Comparison of ENCODE assay signal across 20 cellular contexts in the genomic region with DNA sequence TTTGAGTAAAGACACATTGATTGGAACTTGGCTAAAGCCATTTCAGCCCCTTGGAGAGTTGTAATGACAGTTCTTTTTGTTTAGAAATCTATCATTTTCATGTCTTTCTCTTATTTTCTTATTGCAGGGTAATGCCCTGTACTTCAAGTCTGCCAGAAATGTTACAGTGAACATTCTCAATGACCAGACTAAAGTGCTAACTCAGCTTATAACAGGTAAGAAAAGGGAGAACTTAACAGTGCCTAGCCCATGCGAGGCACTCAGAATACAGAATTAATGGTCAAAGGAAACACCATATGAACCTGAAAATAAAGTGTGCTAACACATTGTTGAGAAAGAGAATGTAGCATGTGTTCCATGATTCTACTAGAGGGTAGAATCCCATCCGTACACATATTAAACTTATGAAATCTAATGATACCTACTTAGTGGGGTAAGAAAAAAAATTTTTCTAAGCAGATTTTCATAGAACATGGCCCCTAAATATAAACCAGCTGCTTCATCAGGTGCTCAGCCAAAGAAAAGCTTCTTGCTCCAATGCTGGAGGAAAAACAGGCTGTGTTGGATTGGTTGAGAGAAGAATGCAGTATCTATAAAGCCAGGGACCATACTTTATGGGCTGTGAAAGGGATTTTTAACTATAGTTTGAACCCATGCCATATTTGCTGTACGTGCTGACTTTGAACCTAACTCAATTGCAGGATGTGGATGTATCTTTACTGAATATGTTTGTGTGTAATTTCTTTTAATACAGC.
"Had no signal": no experiment of that assay in that cellular context is flagged by ENCODE, and none has a peak within 500 bp of the region (broad histone marks: within the 10 kb centered on the region; RNA-seq: fewer than 3 reads in every experiment).

No MANE protein-coding gene starts in this region.

- H3K36me3 ChIP-seq: breast epithelium, neural progenitor cell, thoracic aorta, upper lobe of left lung had no signal

- ATAC-seq: activated T-cell treated with anti-CD3 and anti-CD28 coated beads, Interleukin-2, amount 50 U/mL, for 4 hours; mucosa of descending colon; stimulated activated naive B cell treated with anti-CD40 and anti-IgM and Interleukin-4, amounts not matched to agents 10 μg/mL and 1 μg/mL and 100 μg/mL, for 72 hours had no signal

- H3K4me3 ChIP-seq: breast epithelium, mucosa of descending colon, neural progenitor cell, thoracic aorta, upper lobe of left lung had no signal

- H3K27ac ChIP-seq: breast epithelium, neural progenitor cell, thoracic aorta, upper lobe of left lung had no signal

- H3K9me3 ChIP-seq: breast epithelium, mucosa of descending colon, thoracic aorta, upper lobe of left lung had no signal

- DNase-seq: activated B cell treated with CpG ODN at 0.5 μM for 24 hours; activated CD4-positive, alpha-beta T cell treated with anti-CD3 and anti-CD28 coated beads for 4 hours; activated CD4-positive, alpha-beta T cell treated with anti-CD3 and anti-CD28 coated beads, Interleukin-2, amount 50 U/mL, for 48 hours; activated CD8-positive, alpha-beta memory T cell treated with anti-CD3 and anti-CD28 coated beads, Interleukin-2, amount 50 U/mL, for 48 hours; activated naive CD4-positive, alpha-beta T cell; activated T-cell treated with anti-CD3 and anti-CD28 coated beads, Interleukin-2, amount 50 U/mL, for 4 hours; cortex of kidney; effector CD4-positive, alpha-beta T cell; foreskin fibroblast; kidney glomerular epithelial cell; mucosa of descending colon; small intestine; stimulated activated CD4-positive, alpha-beta T cell treated with anti-CD3 and anti-CD28 coated beads, Interleukin-2, amount 100 ng/mL, for 24 hours; stimulated activated CD8-positive, alpha-beta memory T cell treated with anti-CD3 and anti-CD28 coated beads, Interleukin-4, amount 100 ng/mL, for 48 hours; stimulated activated naive B cell treated with anti-CD40 and anti-IgM and Interleukin-4, amounts not matched to agents 10 μg/mL and 1 μg/mL and 100 μg/mL, for 72 hours; T1000; upper lobe of left lung had no signal

- H3K27me3 ChIP-seq: breast epithelium, neural progenitor cell, upper lobe of left lung had no signal

- H3K4me1 ChIP-seq: breast epithelium, neural progenitor cell had no signal
